In genomic region chrX:67612231-67612630, GRCh38 we compare ENCODE assay signal across 24 cellular contexts.
DNase-seq lines count a peak whose midpoint lies in the region; ATAC-seq and TF ChIP-seq lines count a peak whose summit lies in the region.
"Had no signal": no experiment of that assay in that cellular context is flagged by ENCODE, and none has a peak within 500 bp of the region (broad histone marks: within the 10 kb centered on the region; RNA-seq: fewer than 3 reads in every experiment).

No MANE protein-coding gene starts in this region.

- DNase-seq in H4 (ENCODE audit: low spot score) (peak; percentile 41), T1000 (lab: John Stamatoyannopoulos, UW) (peak; percentile 5), fibroblast of the aortic adventitia (ENCODE audit: low read depth) (peak; percentile 43), renal cortical epithelial cell (ENCODE audit: low read depth) (peak; percentile 53), right cardiac atrium (no peak), NCI-H510A (lab: John Stamatoyannopoulos, UW) (no peak)
- DNase-seq in activated effector memory CD4-positive, alpha-beta T cell treated with Interleukin-2 at 50 U/mL for 16 hours = no peak
- DNase-seq: activated CD4-positive, alpha-beta T cell treated with anti-CD3 and anti-CD28 coated beads for 1 hour; activated CD8-positive, alpha-beta memory T cell treated with anti-CD3 and anti-CD28 coated beads for 24 hours; activated T-cell treated with anti-CD3 and anti-CD28 coated beads, Interleukin-2, amount 50 U/mL, for 48 hours; Calu3; effector CD4-positive, alpha-beta T cell; heart left ventricle; islet precursor cell; naive thymus-derived CD4-positive, alpha-beta T cell; NCI-H187 treated with DMSO at 0.1 percent for 48 hours; NCI-H2227 treated with DMSO at 0.1 percent for 48 hours; PC-3; stimulated activated CD4-positive, alpha-beta T cell treated with anti-CD3 and anti-CD28 coated beads, Interleukin-4, amount 100 ng/mL, for 4 hours had no signal

- WGBS in right cardiac atrium = 67% methylated on average over 3 of the region's 3 CpGs

- TF ChIP-seq CTCF in fibroblast of the aortic adventitia (IDR thresholded peaks at IDR 0.05; ENCODE audit: insufficient read depth, low read length) = no peak

- intact Hi-C loops in right cardiac atrium (cut with DNase I) = no loop called here

- no peak overlapping the region for H3K27ac ChIP-seq in right cardiac atrium (ENCODE audit: low read length)
- H3K27ac ChIP-seq: BLaER1, heart left ventricle, HL-60 had no signal

- no peaks in the 10 kb centered on the region for H3K27me3 ChIP-seq in right cardiac atrium (ENCODE audit: control insufficient read depth, insufficient read depth)
- H3K27me3 ChIP-seq: BLaER1, heart left ventricle had no signal

- no peaks in the 10 kb centered on the region for H3K4me1 ChIP-seq in right cardiac atrium (ENCODE audit: control insufficient read depth, insufficient read depth, low read length)
- H3K4me1 ChIP-seq: BLaER1, HAP-1, heart left ventricle had no signal

- no peak overlapping the region for H3K4me3 ChIP-seq in fibroblast of the aortic adventitia (ENCODE audit: low read depth, low read length)
- H3K4me3 ChIP-seq in right cardiac atrium (ENCODE audit: low read length) = no peak overlapping the region
- H3K4me3 ChIP-seq: BLaER1, HAP-1, heart left ventricle had no signal

- ATAC-seq in HG02970 (IDR thresholded peaks at IDR 0.05; ENCODE audit: low FRiP score, unreplicated experiment) = no peak
- no peak for ATAC-seq in right cardiac atrium
- ATAC-seq: heart left ventricle; naive thymus-derived CD4-positive, alpha-beta T cell; PC-3; SK-N-SH treated with all-trans-retinoic acid at 6 μM for 48 hours had no signal

- no peaks in the 10 kb centered on the region for H3K9me3 ChIP-seq in right cardiac atrium (ENCODE audit: control insufficient read depth, low read length)
- H3K9me3 ChIP-seq: HAP-1 had no signal

Comparison
In these comparisons a context has a peak if more than half of its experiments do, and no peak if none do; other contexts are left out.
1. DNase-seq: peak in H4 (single experiment), T1000 (single experiment), fibroblast of the aortic adventitia (single experiment) and renal cortical epithelial cell (single experiment); none in right cardiac atrium (0 of 3), NCI-H510A (single experiment) and activated effector memory CD4-positive, alpha-beta T cell treated with Interleukin-2 at 50 U/mL for 16 hours (single experiment).